In genomic region chr16:67243481-67243880, GRCh38 we compare ENCODE assay signal across 9 cellular contexts. TPM values are rescaled to one million over a fixed set of nuclear protein-coding genes. Genes with fewer than 3 reads are reported as not detected.
DNase-seq lines count a peak whose midpoint lies in the region; ATAC-seq and FAIRE-seq lines count a peak whose summit lies in the region.
"Had no signal": no experiment of that assay in that cellular context is flagged by ENCODE, and none has a peak within 500 bp of the region (broad histone marks: within the 10 kb centered on the region; RNA-seq: fewer than 3 reads in every experiment).

No MANE protein-coding gene starts in this region.

- peaks cover 37 to 89% (median 76%) of the 10 kb centered on the region in 5 donors for H3K4me1 ChIP-seq in subcutaneous abdominal adipose tissue (ENCODE audit: control insufficient read depth in 5 of 5, insufficient read depth in 5 of 5, low read length in 5 of 5)

- H3K9ac ChIP-seq in subcutaneous abdominal adipose tissue (ENCODE audit: low read length in 5 of 5): peak overlapping the region in 4 of 5 donors; percentile 35 to 62 (median 60)

- peak overlapping the region; percentile 94 for H3K27ac Mint-ChIP-seq in T-helper 1 cell treated with Interleukin-12 subunit alpha and Interleukin-12 subunit beta and Interleukin-4 antibody, amounts not matched to agents 30 μg/mL and 1 μg/mL, for 36 hours
- peak overlapping the region; percentile 94 for H3K27ac Mint-ChIP-seq in activated T-helper 17 cell treated with anti-CD3 and anti-CD28 coated beads, Interleukin-2, amount 50 U/mL, for 72 hours
- H3K27ac Mint-ChIP-seq in immature natural killer cell: peak overlapping the region in 5 of 6 donors; percentile 69 to 93 (median 89)

- H3K4me3 Mint-ChIP-seq in T-helper 1 cell treated with Interleukin-12 subunit alpha and Interleukin-12 subunit beta and Interleukin-4 antibody, amounts not matched to agents 30 μg/mL and 1 μg/mL, for 36 hours: peak overlapping the region; percentile 82
- peak overlapping the region; percentile 99 for H3K4me3 Mint-ChIP-seq in activated T-helper 17 cell treated with anti-CD3 and anti-CD28 coated beads, Interleukin-2, amount 50 U/mL, for 72 hours
- no peak overlapping the region for H3K4me3 Mint-ChIP-seq in immature natural killer cell

- peaks cover 43% of the 10 kb centered on the region for H3K4me1 Mint-ChIP-seq in T-helper 1 cell treated with Interleukin-12 subunit alpha and Interleukin-12 subunit beta and Interleukin-4 antibody, amounts not matched to agents 30 μg/mL and 1 μg/mL, for 36 hours (ENCODE audit: low read depth)
- peaks cover 33% of the 10 kb centered on the region for H3K4me1 Mint-ChIP-seq in activated T-helper 17 cell treated with anti-CD3 and anti-CD28 coated beads, Interleukin-2, amount 50 U/mL, for 72 hours
- H3K4me1 Mint-ChIP-seq in immature natural killer cell: peaks cover 49 to 50% of the 10 kb centered on the region in 2 donors

- H3K27ac ChIP-seq in subcutaneous abdominal adipose tissue (ENCODE audit: low read depth, low read length): peak overlapping the region; percentile 97

- H3K27me3 ChIP-seq in subcutaneous abdominal adipose tissue (ENCODE audit: control insufficient read depth in 5 of 5, insufficient read depth in 4 of 5, low read length in 5 of 5): no peaks in the 10 kb centered on the region
- H3K27me3 ChIP-seq: testis had no signal

- peaks cover 11% of the 10 kb centered on the region for H3K36me3 Mint-ChIP-seq in T-helper 1 cell treated with Interleukin-12 subunit alpha and Interleukin-12 subunit beta and Interleukin-4 antibody, amounts not matched to agents 30 μg/mL and 1 μg/mL, for 36 hours (ENCODE audit: low read depth)
- H3K36me3 Mint-ChIP-seq in activated T-helper 17 cell treated with anti-CD3 and anti-CD28 coated beads, Interleukin-2, amount 50 U/mL, for 72 hours (ENCODE audit: low read depth): peaks cover 63% of the 10 kb centered on the region
- H3K36me3 Mint-ChIP-seq in immature natural killer cell: peaks cover 0 to 2% (median 0%) of the 10 kb centered on the region in 3 donors

- no peak for DNase-seq in T-helper 1 cell
- no peak for DNase-seq in immature natural killer cell
- no peak for DNase-seq in stimulated activated CD8-positive, alpha-beta memory T cell treated with anti-CD3 and anti-CD28 coated beads, Interleukin-4, amount 100 ng/mL, for 48 hours
- no peak for DNase-seq in GM19239 (ENCODE audit: insufficient read length, low spot score)
- DNase-seq in 8988T: no peak
- DNase-seq: testis had no signal

- FAIRE-seq in GM19239 (lab: Jason Lieb, UNC): no peak

- ATAC-seq in activated T-helper 17 cell treated with anti-CD3 and anti-CD28 coated beads, Interleukin-2, amount 50 U/mL, for 72 hours (replicated peaks): no peak

- H3K9me3 Mint-ChIP-seq in T-helper 1 cell treated with Interleukin-12 subunit alpha and Interleukin-12 subunit beta and Interleukin-4 antibody, amounts not matched to agents 30 μg/mL and 1 μg/mL, for 36 hours: no peaks in the 10 kb centered on the region
- no peaks in the 10 kb centered on the region for H3K9me3 Mint-ChIP-seq in activated T-helper 17 cell treated with anti-CD3 and anti-CD28 coated beads, Interleukin-2, amount 50 U/mL, for 72 hours
- no peaks in the 10 kb centered on the region for H3K9me3 Mint-ChIP-seq in immature natural killer cell

- H3K27me3 Mint-ChIP-seq in T-helper 1 cell treated with Interleukin-12 subunit alpha and Interleukin-12 subunit beta and Interleukin-4 antibody, amounts not matched to agents 30 μg/mL and 1 μg/mL, for 36 hours (ENCODE audit: low read depth): peaks cover 8% of the 10 kb centered on the region
- no peaks in the 10 kb centered on the region for H3K27me3 Mint-ChIP-seq in activated T-helper 17 cell treated with anti-CD3 and anti-CD28 coated beads, Interleukin-2, amount 50 U/mL, for 72 hours
- peaks cover 2 to 8% (median 6%) of the 10 kb centered on the region in 3 donors for H3K27me3 Mint-ChIP-seq in immature natural killer cell (ENCODE audit: low read depth in 3 of 3)

- H3K9me3 ChIP-seq in subcutaneous abdominal adipose tissue (ENCODE audit: control insufficient read depth in 5 of 5, low read length in 5 of 5): no peaks in the 10 kb centered on the region
- H3K9me3 ChIP-seq: testis had no signal

- H3K4me3 ChIP-seq in subcutaneous abdominal adipose tissue (ENCODE audit: low read depth in 1 of 5, low read length in 5 of 5): peak overlapping the region in 3 of 5 donors; percentile 12 to 44 (median 25)
- H3K4me3 ChIP-seq: testis had no signal

- H3K36me3 ChIP-seq in subcutaneous abdominal adipose tissue (ENCODE audit: control insufficient read depth in 5 of 5, insufficient read depth in 5 of 5, low read length in 5 of 5): peaks cover 0 to 17% (median 14%) of the 10 kb centered on the region in 5 donors

RNA-seq across cellular contexts. Expression of gene FHOD1, which starts 3.8 kb away (rescaled TPM):
- total RNA-seq in activated T-helper 17 cell treated with anti-CD3 and anti-CD28 coated beads, Interleukin-2, amount 50 U/mL, for 72 hours: 100 to 1,000 TPM; 104 to 145 TPM
- polyA plus RNA-seq in immature natural killer cell: 1 to 10 TPM; 3.5 to 8.2 (median 4.8) TPM

RNA-seq across cellular contexts. Expression of gene SLC9A5, which starts 5.3 kb away (rescaled TPM):
- 10 to 100 TPM in 1 of 2 donors, 1 to 10 TPM in 1; 3.5 to 15.7 TPM for total RNA-seq in activated T-helper 17 cell treated with anti-CD3 and anti-CD28 coated beads, Interleukin-2, amount 50 U/mL, for 72 hours
- polyA plus RNA-seq in immature natural killer cell: under 1 TPM in 1 of 3 donors, not detected in 2; 0.46 TPM

RNA-seq across cellular contexts. Expression of gene TMEM208, which starts 16.6 kb away (rescaled TPM):
- total RNA-seq in activated T-helper 17 cell treated with anti-CD3 and anti-CD28 coated beads, Interleukin-2, amount 50 U/mL, for 72 hours: 10 to 100 TPM; 31.7 to 39.5 TPM
- 100 to 1,000 TPM; 104 to 154 (median 107) TPM for polyA plus RNA-seq in immature natural killer cell

RNA-seq across cellular contexts. Expression of gene PLEKHG4, which starts 35.9 kb away (rescaled TPM):
- total RNA-seq in activated T-helper 17 cell treated with anti-CD3 and anti-CD28 coated beads, Interleukin-2, amount 50 U/mL, for 72 hours: 10 to 100 TPM in 1 of 2 donors, 1 to 10 TPM in 1; 6.4 to 29.0 TPM
- polyA plus RNA-seq in immature natural killer cell: 1 to 10 TPM; 3.7 to 8.1 (median 5.3) TPM

RNA-seq across cellular contexts. Expression of gene ELMO3, which starts 44.5 kb away (rescaled TPM):
- 1 to 10 TPM; 6.6 to 7.1 TPM for total RNA-seq in activated T-helper 17 cell treated with anti-CD3 and anti-CD28 coated beads, Interleukin-2, amount 50 U/mL, for 72 hours
- not detected for polyA plus RNA-seq in immature natural killer cell

Comparison
In these comparisons a context has a peak if more than half of its experiments do, and no peak if none do; other contexts are left out.
1. H3K4me3 Mint-ChIP-seq: peak in T-helper 1 cell treated with Interleukin-12 subunit alpha and Interleukin-12 subunit beta and Interleukin-4 antibody, amounts not matched to agents 30 μg/mL and 1 μg/mL, for 36 hours (single experiment) and activated T-helper 17 cell treated with anti-CD3 and anti-CD28 coated beads, Interleukin-2, amount 50 U/mL, for 72 hours (single experiment); none in immature natural killer cell (0 of 5).
2. Peak in every context shown above with its lines, with median percentiles within 50 percentile points of each other: H3K27ac Mint-ChIP-seq.